Comparison of ENCODE assay signal across 8 cellular contexts in the genomic region with DNA sequence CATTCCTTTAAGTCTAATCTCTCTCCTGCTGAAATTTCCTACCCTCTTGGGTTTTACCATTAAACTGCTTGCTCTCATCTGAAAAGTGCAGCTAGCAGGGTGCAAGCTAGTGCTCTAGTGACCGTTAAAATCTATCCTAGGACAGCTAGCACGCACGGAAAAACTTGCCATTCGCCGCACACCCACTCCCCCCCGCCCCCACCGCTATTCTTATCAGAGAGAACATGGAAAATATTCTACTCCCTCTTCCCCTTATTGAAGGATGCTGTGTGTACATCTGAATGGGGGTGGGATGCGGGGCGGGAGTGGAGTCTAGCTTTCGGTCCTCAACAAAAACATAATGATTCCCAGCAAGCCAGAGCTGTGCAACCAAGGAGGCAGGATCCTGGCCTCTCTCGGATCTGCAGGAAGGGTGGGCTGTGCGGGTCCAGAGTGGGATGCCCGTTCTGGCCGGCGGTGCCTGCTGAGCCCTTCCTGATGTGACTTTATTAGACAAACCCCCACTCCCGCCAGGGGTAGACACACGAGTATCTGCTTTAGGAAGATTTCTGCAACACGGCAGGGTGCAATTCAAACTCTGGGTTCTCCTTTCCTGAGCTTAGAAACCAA. TPM values are rescaled to one million over a fixed set of nuclear protein-coding genes. Genes with fewer than 3 reads are reported as not detected.
DNase-seq lines count a peak whose midpoint lies in the region; ATAC-seq and TF ChIP-seq lines count a peak whose summit lies in the region.

No MANE protein-coding gene starts in this region.

- H3K36me3 ChIP-seq in PC-3 (ENCODE audit: low read depth, low read length) = no peaks in the 10 kb centered on the region
- no peaks in the 10 kb centered on the region for H3K36me3 ChIP-seq in esophagus squamous epithelium
- H3K36me3 ChIP-seq in thyroid gland = no peaks in the 10 kb centered on the region

- DNase-seq in T-helper 2 cell treated with Interferon-gamma antibody and Interleukin-4, amounts not matched to agents 5 μg/mL and 100 μg/mL, for 36 hours (ENCODE audit: low spot score) = no peak
- no peak for DNase-seq in T-helper 2 cell
- no peak for DNase-seq in PC-3
- DNase-seq in esophagus squamous epithelium (lab: John Stamatoyannopoulos, UW) = no peak
- DNase-seq in HuH-7.5 (ENCODE audit: low spot score) = no peak
- no peak for DNase-seq in thyroid gland
- DNase-seq in H4 (ENCODE audit: low spot score) = no peak

- CTCF ChIA-PET in PC-3 (lab: Charles Lee) = no interaction called here

- peak overlapping the region; percentile 68 for H3K4me3 ChIP-seq in PC-3 (ENCODE audit: low read length)
- H3K4me3 ChIP-seq in esophagus squamous epithelium = peak overlapping the region in 3 of 4 donors; percentile 44 to 64 (median 50)
- H3K4me3 ChIP-seq in skin epidermis = peak overlapping the region in 4 of 7 experiments; percentile 30 to 58 (median 40)
- H3K4me3 ChIP-seq in thyroid gland (replicated peaks in 1 of 3) = no peak overlapping the region

- no peaks in the 10 kb centered on the region for H3F3A ChIP-seq in PC-3 (ENCODE audit: low read length, unreplicated experiment)

- no peak overlapping the region for H3K27ac Mint-ChIP-seq in T-helper 2 cell treated with Interferon-gamma antibody and Interleukin-4, amounts not matched to agents 5 μg/mL and 100 μg/mL, for 36 hours

- peak overlapping the region; percentile 96 for H3K4me2 ChIP-seq in PC-3 (ENCODE audit: low read length)

- TF ChIP-seq CTCF in PC-3 (conservative IDR thresholded peaks at IDR 0.05; ENCODE audit: low read depth, low read length) (no peak), esophagus squamous epithelium (IDR thresholded peaks at IDR 0.05) (no peak), thyroid gland (IDR thresholded peaks at IDR 0.05) (no peak)

- no peaks in the 10 kb centered on the region for H3K9me2 ChIP-seq in PC-3 (replicated peaks; ENCODE audit: low read length)

- peaks cover 2% of the 10 kb centered on the region for H3K4me1 Mint-ChIP-seq in T-helper 2 cell treated with Interferon-gamma antibody and Interleukin-4, amounts not matched to agents 5 μg/mL and 100 μg/mL, for 36 hours (ENCODE audit: low read depth)

- no peak for ATAC-seq in PC-3

- intact Hi-C loops in PC-3 (cut with micrococcal nuclease) = loop anchor here (5.0 kb wide), 1 partner anchor 247 kb away; no protein-coding TSS in a partner anchor
- intact Hi-C loops in esophagus squamous epithelium (cut with DNase I) = no loop called here
- intact Hi-C loops in thyroid gland (cut with DNase I) = loop anchor here (5.0 kb wide), 1 partner anchor 328 kb away; no protein-coding TSS in a partner anchor

- H3K9me3 Mint-ChIP-seq in T-helper 2 cell treated with Interferon-gamma antibody and Interleukin-4, amounts not matched to agents 5 μg/mL and 100 μg/mL, for 36 hours = no peaks in the 10 kb centered on the region

- H2AFZ ChIP-seq in PC-3 (ENCODE audit: low read length) = peak overlapping the region; percentile 85; the same call in 1 of the 2 replicates

- H3K36me3 Mint-ChIP-seq in T-helper 2 cell treated with Interferon-gamma antibody and Interleukin-4, amounts not matched to agents 5 μg/mL and 100 μg/mL, for 36 hours (ENCODE audit: low read depth) = no peaks in the 10 kb centered on the region

- H3K27me3 ChIP-seq in PC-3 (ENCODE audit: low read length) = peaks cover 34% of the 10 kb centered on the region
- H3K27me3 ChIP-seq in esophagus squamous epithelium = peaks cover 0 to 98% (median 7%) of the 10 kb centered on the region in 4 donors
- H3K27me3 ChIP-seq in thyroid gland = no peaks in the 10 kb centered on the region

- no peak for TF ChIP-seq POLR2A in esophagus squamous epithelium (IDR thresholded peaks at IDR 0.05)
- TF ChIP-seq POLR2A in thyroid gland (IDR thresholded peaks at IDR 0.05) = no peak

- H4K20me1 ChIP-seq in PC-3 (ENCODE audit: low read length) = no peaks in the 10 kb centered on the region

- WGBS in esophagus squamous epithelium, 2 donors = 53 to 59% methylated on average over 6 to 12 of the region's 18 CpGs
- 22 to 24% methylated on average over 17 to 18 of the region's 18 CpGs for WGBS in thyroid gland, 2 donors

- H3K9me3 ChIP-seq in PC-3 (ENCODE audit: low read length) (no peaks in the 10 kb centered on the region), esophagus squamous epithelium (no peaks in the 10 kb centered on the region), thyroid gland (no peaks in the 10 kb centered on the region)

- no peak overlapping the region for H3K9ac ChIP-seq in PC-3 (ENCODE audit: low read length)

- peaks cover 71% of the 10 kb centered on the region for H3K27me3 Mint-ChIP-seq in T-helper 2 cell treated with Interferon-gamma antibody and Interleukin-4, amounts not matched to agents 5 μg/mL and 100 μg/mL, for 36 hours (ENCODE audit: low read depth)

- no TSS peak for BruUV-seq in PC-3 (replicated peaks; lab: Mats Ljungman, UMichigan)

- H3K79me2 ChIP-seq in PC-3 (ENCODE audit: low read length) = no peaks in the 10 kb centered on the region

- H3K4me1 ChIP-seq in PC-3 (ENCODE audit: insufficient read depth, low read length) (peaks cover 5% of the 10 kb centered on the region), esophagus squamous epithelium (peaks cover 17 to 31% (median 24%) of the 10 kb centered on the region in 3 donors), thyroid gland (peaks cover 22 to 26% of the 10 kb centered on the region in 2 donors)

- no peak overlapping the region for H3K27ac ChIP-seq in PC-3 (ENCODE audit: low read length)
- no peak overlapping the region for H3K27ac ChIP-seq in esophagus squamous epithelium
- no peak overlapping the region for H3K27ac ChIP-seq in skin epidermis
- no peak overlapping the region for H3K27ac ChIP-seq in thyroid gland

- POLR2A ChIA-PET in PC-3 (lab: Charles Lee; ENCODE audit: unreplicated experiment) = no interaction called here

- H3K4me3 Mint-ChIP-seq in T-helper 2 cell treated with Interferon-gamma antibody and Interleukin-4, amounts not matched to agents 5 μg/mL and 100 μg/mL, for 36 hours = peak overlapping the region; percentile 37

RNA-seq across cellular contexts. Expression of a gene that starts 1.1 kb away (rescaled TPM):
- not detected in 2 replicates for total RNA-seq in PC-3 (2014; rRNA removed)
- 1 to 10 TPM in 1 of 4 donors, under 1 TPM in 2, not detected in 1; 0.38 to 1.1 (median 0.40) TPM for total RNA-seq in esophagus squamous epithelium
- total RNA-seq in thyroid gland = 1 to 10 TPM; 1.0 to 9.1 (median 3.5) TPM
- total RNA-seq in H4 (2014; rRNA removed; shearing (Covaris generic)) = not detected in 2 replicates

Comparison
In these comparisons a context has a peak if more than half of its experiments do, and no peak if none do; other contexts are left out.
1. H3K4me3 ChIP-seq: peak in PC-3 (single experiment), esophagus squamous epithelium (3 of 4) and skin epidermis (4 of 7); none in thyroid gland (0 of 3).